12 cellular contexts compared by ENCODE assay signal in the genomic region with DNA sequence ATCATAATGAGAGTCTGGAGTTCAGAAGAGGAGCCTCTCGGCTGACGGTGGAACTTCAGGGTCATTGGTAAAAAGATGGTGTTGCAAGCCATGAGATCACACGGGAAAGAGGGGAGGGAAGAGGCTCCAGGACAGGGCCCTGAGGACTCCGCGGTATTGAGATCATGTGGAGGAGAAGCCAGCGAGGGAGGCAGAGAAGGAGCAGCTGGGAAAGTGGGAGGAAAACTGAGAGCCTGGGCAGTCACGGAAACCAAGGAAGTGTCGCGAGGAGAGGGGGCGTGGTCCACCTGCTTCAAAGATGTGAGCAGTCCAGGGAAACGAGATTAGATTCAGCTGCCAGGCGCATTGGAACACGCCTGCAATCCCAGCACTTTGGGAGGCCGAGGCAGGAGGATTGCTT. TPM values are rescaled to one million over a fixed set of nuclear protein-coding genes. Genes with fewer than 3 reads are reported as not detected.
DNase-seq lines count a peak whose midpoint lies in the region; ATAC-seq, FAIRE-seq and TF ChIP-seq lines count a peak whose summit lies in the region.
"Had no signal": no experiment of that assay in that cellular context is flagged by ENCODE, and none has a peak within 500 bp of the region (broad histone marks: within the 10 kb centered on the region; RNA-seq: fewer than 3 reads in every experiment).

No MANE protein-coding gene starts in this region.

- H2AFZ ChIP-seq in K562 (ENCODE audit: low read depth, low read length), result no peak overlapping the region; the same call in 1 of the 2 replicates
- no peak overlapping the region for H2AFZ ChIP-seq in neural progenitor cell (replicated peaks)

- no peak for TF ChIP-seq RAD21 in K562 (CRISPR knock-in tag; conservative IDR thresholded peaks at IDR 0.05 in 1 of 2, IDR thresholded peaks at IDR 0.05 in 1 of 2)

- peaks cover 26% of the 10 kb centered on the region for H3K27me3 Mint-ChIP-seq in neural progenitor cell (ENCODE audit: insufficient read depth, low read depth)
- H3K27me3 Mint-ChIP-seq in CD8-positive, alpha-beta T cell (ENCODE audit: low read depth), result peaks cover 3% of the 10 kb centered on the region

- H3K4me1 Mint-ChIP-seq in neural progenitor cell, result peaks cover 22% of the 10 kb centered on the region
- H3K4me1 Mint-ChIP-seq in CD8-positive, alpha-beta T cell (ENCODE audit: low read depth), result peaks cover 27% of the 10 kb centered on the region

- peak; percentile 77 for ATAC-seq in K562
- ATAC-seq in CD8-positive, alpha-beta T cell, result no peak
- ATAC-seq in HG03045 (IDR thresholded peaks at IDR 0.05; ENCODE audit: unreplicated experiment), result no peak

- H3K36me3 ChIP-seq in K562 (ENCODE audit: control insufficient read depth, insufficient read depth, low read length) (no peaks in the 10 kb centered on the region), neural progenitor cell (no peaks in the 10 kb centered on the region), suprapubic skin (no peaks in the 10 kb centered on the region)
- no peaks in the 10 kb centered on the region for H3K36me3 ChIP-seq in CD8-positive, alpha-beta T cell (ENCODE audit: insufficient read depth, low read length)

- WGBS in K562 (ENCODE audit: insufficient coverage, low coverage, missing lambda C conversion rate), result 1% methylated on average over 12 of the region's 14 CpGs
- WGBS in suprapubic skin, result 40% methylated on average over 14 of the region's 14 CpGs

- no TSS peak for BruUV-seq in K562 (replicated peaks; lab: Mats Ljungman, UMichigan)

- no peaks in the 10 kb centered on the region for H3K79me2 ChIP-seq in K562 (ENCODE audit: control insufficient read depth, insufficient read depth, low read length)
- no peaks in the 10 kb centered on the region for H3K79me2 ChIP-seq in neural progenitor cell (ENCODE audit: low read depth)

- H3K27me3 ChIP-seq in K562 (ENCODE audit: control insufficient read depth in 2 of 2, insufficient read depth in 2 of 2, low read length in 2 of 2) (peaks cover 18 to 56% of the 10 kb centered on the region in 2 experiments), neural progenitor cell (no peaks in the 10 kb centered on the region), suprapubic skin (peaks cover 22% of the 10 kb centered on the region)
- H3K27me3 ChIP-seq in CD8-positive, alpha-beta T cell (ENCODE audit: insufficient read depth, low read length), result no peaks in the 10 kb centered on the region

- no peaks in the 10 kb centered on the region for H3K9me1 ChIP-seq in K562 (ENCODE audit: control insufficient read depth, insufficient read depth, low read length)

- TF ChIP-seq POLR2A in K562 (conservative IDR thresholded peaks at IDR 0.05), result no peak
- TF ChIP-seq POLR2A in suprapubic skin (IDR thresholded peaks at IDR 0.05), result no peak

- DNase-seq in DMS53 treated with DMSO at 0.1 percent for 48 hours (lab: John Stamatoyannopoulos, UW; ENCODE audit: unreplicated experiment), result peak; percentile 49
- DNase-seq in HuH-7 (ENCODE audit: low spot score), result peak; percentile 57
- peak; percentile 23 to 62 (median 43) for DNase-seq in K562 (ENCODE audit: extremely low read depth in 1 of 4, low spot score in 3 of 4)
- no peak for DNase-seq in neural progenitor cell (ENCODE audit: low spot score)
- DNase-seq in suprapubic skin (ENCODE audit: low spot score in 2 of 2), result no peak
- no peak for DNase-seq in CD8-positive, alpha-beta T cell
- no peak for DNase-seq in head of caudate nucleus
- DNase-seq: activated effector memory CD4-positive, alpha-beta T cell treated with Interleukin-2 at 50 U/mL for 16 hours; DND-41; effector CD8-positive, alpha-beta T cell had no signal

- peak; percentile 40 for FAIRE-seq in K562 (lab: Jason Lieb, UNC)

- no peak overlapping the region for H3K4me3 ChIP-seq in K562
- H3K4me3 ChIP-seq in neural progenitor cell, result no peak overlapping the region
- no peak overlapping the region for H3K4me3 ChIP-seq in suprapubic skin
- H3K4me3 ChIP-seq in CD8-positive, alpha-beta T cell (ENCODE audit: low read depth, low read length), result no peak overlapping the region

- CTCF ChIA-PET in K562 (lab: Yijun Ruan, JAX; ENCODE audit: low intra/inter-chr PET ratio), result no interaction called here
- CTCF ChIA-PET in CD8-positive, alpha-beta T cell (lab: Charles Lee), result interaction anchor here (1.3 kb wide), 1 partner anchor 12 kb away, joined by 4 read pairs; no protein-coding TSS in a partner anchor

- H3K4me1 ChIP-seq in K562 (replicated peaks in 1 of 2; ENCODE audit: control insufficient read depth in 2 of 2, insufficient read depth in 2 of 2, low read length in 2 of 2) (no peaks in the 10 kb centered on the region), neural progenitor cell (peaks cover 5% of the 10 kb centered on the region), suprapubic skin (no peaks in the 10 kb centered on the region)
- peaks cover 19% of the 10 kb centered on the region for H3K4me1 ChIP-seq in CD8-positive, alpha-beta T cell (ENCODE audit: insufficient read depth, low read length)

- H3K9me3 ChIP-seq in K562 (replicated peaks; ENCODE audit: control insufficient read depth, insufficient read depth, low read depth, low read length), result no peaks in the 10 kb centered on the region
- no peaks in the 10 kb centered on the region for H3K9me3 ChIP-seq in neural progenitor cell (ENCODE audit: low read depth)
- H3K9me3 ChIP-seq in suprapubic skin, result no peaks in the 10 kb centered on the region
- no peaks in the 10 kb centered on the region for H3K9me3 ChIP-seq in CD8-positive, alpha-beta T cell (ENCODE audit: low read length)

- no peak for TF ChIP-seq EP300 in K562 (IDR thresholded peaks at IDR 0.05; ENCODE audit: low read length)
- no peak for TF ChIP-seq EP300 in suprapubic skin (IDR thresholded peaks at IDR 0.05)

- H3K9ac ChIP-seq in K562 (ENCODE audit: insufficient read depth in 1 of 2, low read depth in 2 of 2, low read length in 2 of 2) (peak overlapping the region in 1 of 2 experiments; percentile 33; a peak in 1 of 4 replicates), neural progenitor cell (no peak overlapping the region)

- intact Hi-C loops in K562 (cut with micrococcal nuclease) (no loop called here), head of caudate nucleus (cut with DNase I) (no loop called here)
- intact Hi-C loops in CD8-positive, alpha-beta T cell (cut with DNase I, micrococcal nuclease), result no loop called here

- H3K27ac ChIP-seq in K562 (ENCODE audit: extremely low read depth, low read depth, low read length) (no peak overlapping the region), neural progenitor cell (no peak overlapping the region), suprapubic skin (no peak overlapping the region)
- H3K27ac ChIP-seq in CD8-positive, alpha-beta T cell (ENCODE audit: low read depth, low read length), result no peak overlapping the region
- H3K27ac ChIP-seq: VCaP had no signal

- POLR2A ChIA-PET in K562 (lab: Yijun Ruan, JAX), result no interaction called here
- POLR2A ChIA-PET in CD8-positive, alpha-beta T cell (lab: Charles Lee), result no interaction called here

- H3K4me2 ChIP-seq in K562 (ENCODE audit: insufficient read depth, low read length) (peak overlapping the region; percentile 43; the same call in 1 of the 2 replicates), neural progenitor cell (no peak overlapping the region)

- 0 out of 2 replicates have a peak, but pooled peaks cover 4% of the 10 kb centered on the region for H4K20me1 ChIP-seq in K562 (replicated peaks; ENCODE audit: control insufficient read depth, insufficient read depth, low read length)
- no peaks in the 10 kb centered on the region for H4K20me1 ChIP-seq in neural progenitor cell (ENCODE audit: low read depth)

- TF ChIP-seq CTCF in K562 (IDR thresholded peaks at IDR 0.05 in 2 of 3, conservative IDR thresholded peaks at IDR 0.05 in 1 of 3; ENCODE audit: insufficient read depth in 2 of 3, low read depth in 1 of 3, low read length in 3 of 3) (no peak), neural progenitor cell (IDR thresholded peaks at IDR 0.05) (no peak), suprapubic skin (IDR thresholded peaks at IDR 0.05) (no peak)
- TF ChIP-seq CTCF in CD8-positive, alpha-beta T cell (IDR thresholded peaks at IDR 0.05), result no peak

- no peak overlapping the region for H3K27ac Mint-ChIP-seq in neural progenitor cell
- H3K27ac Mint-ChIP-seq in CD8-positive, alpha-beta T cell, result no peak overlapping the region

- H3K36me3 Mint-ChIP-seq in neural progenitor cell, result no peaks in the 10 kb centered on the region
- H3K36me3 Mint-ChIP-seq in CD8-positive, alpha-beta T cell, result no peaks in the 10 kb centered on the region

- no peaks in the 10 kb centered on the region for H3F3A ChIP-seq in neural progenitor cell (ENCODE audit: low read depth)

- peak overlapping the region; percentile 22 for H3K4me3 Mint-ChIP-seq in neural progenitor cell
- H3K4me3 Mint-ChIP-seq in CD8-positive, alpha-beta T cell, result no peak overlapping the region

- H3K9me3 Mint-ChIP-seq in neural progenitor cell, result no peaks in the 10 kb centered on the region
- H3K9me3 Mint-ChIP-seq in CD8-positive, alpha-beta T cell, result no peaks in the 10 kb centered on the region

- in situ Hi-C loops in K562 (cut with MboI), result no loop called here

RNA-seq across cellular contexts. Expression of a gene that starts 27.7 kb away (rescaled TPM):
- total RNA-seq in K562 (2011; cell fraction: chromatin; rRNA removed; ENCODE audit: low replicate concordance), result not detected in 2 replicates
- total RNA-seq in K562 (2011; cell fraction: nucleolus; rRNA removed), result not detected in 2 replicates
- not detected in 2 replicates for total RNA-seq in K562 (2011; cell fraction: nucleoplasm; rRNA removed)
- 0.04 TPM in 1 of 2 replicates, not detected in the other for total RNA-seq in K562 (2014; rRNA removed)
- not detected in 2 replicates for total RNA-seq in K562 (2014; rRNA removed; fragmentation: Illumina TruSeq; extraction: Trizol)
- total RNA-seq in K562 (2015; rRNA removed; fragmentation: Illumina TruSeq; extraction: Trizol), result not detected in 2 replicates
- 0.07 TPM in 1 of 2 replicates, not detected in the other for total RNA-seq in K562 (2021)
- not detected in 2 replicates for polyA plus RNA-seq in K562 (2011; rRNA removed)
- polyA plus RNA-seq in K562 (2011; cell fraction: cytosol; rRNA removed), result 0.01 TPM in 1 of 2 replicates, not detected in the other
- polyA plus RNA-seq in K562 (2011; cell fraction: nucleus; rRNA removed), result 0.03 TPM in 1 of 2 replicates, not detected in the other
- 0.04 TPM in 2 replicates for polyA plus RNA-seq in K562 (2012)
- 0.03 TPM in 1 of 2 replicates, not detected in the other for polyA plus RNA-seq in K562 (2014; fragmentation: Illumina TruSeq; extraction: Trizol)
- not detected for polyA plus RNA-seq in K562 (2014; fragmentation: Nextera tagmentation; extraction: Ambion mirVana)
- polyA plus RNA-seq in K562 (2014; rRNA removed), result 0.01 and 0.03 TPM in 2 replicates
- polyA minus RNA-seq in K562 (2011; rRNA and poly(A)+ RNA removed), result not detected in 2 replicates
- not detected in 2 replicates for polyA minus RNA-seq in K562 (2011; cell fraction: cytosol; rRNA and poly(A)+ RNA removed)
- not detected in 2 replicates for polyA minus RNA-seq in K562 (2011; cell fraction: nucleus; rRNA and poly(A)+ RNA removed)
- 4.6 and 16.4 TPM in 2 replicates for total RNA-seq in neural progenitor cell (ENCODE audit: low replicate concordance)
- 1 to 10 TPM in 3 of 4 donors, under 1 TPM in 1; 0.49 to 2.7 (median 2.2) TPM for total RNA-seq in suprapubic skin
- 10 to 100 TPM; 16.5 to 17.1 TPM for total RNA-seq in CD8-positive, alpha-beta T cell

RNA-seq across cellular contexts. Expression of a gene that starts 52.9 kb away (rescaled TPM):
- 514 and 616 TPM in 2 replicates for total RNA-seq in K562 (2011; cell fraction: chromatin; rRNA removed; ENCODE audit: low replicate concordance)
- total RNA-seq in K562 (2011; cell fraction: nucleolus; rRNA removed), result 268 and 281 TPM in 2 replicates
- 282 and 295 TPM in 2 replicates for total RNA-seq in K562 (2011; cell fraction: nucleoplasm; rRNA removed)
- total RNA-seq in K562 (2014; rRNA removed) (121 and 136 TPM in 2 replicates), K562 (2014; rRNA removed; fragmentation: Illumina TruSeq; extraction: Trizol) (90.7 and 104 TPM in 2 replicates), K562 (2015; rRNA removed; fragmentation: Illumina TruSeq; extraction: Trizol) (101 and 104 TPM in 2 replicates), K562 (2021) (196 and 204 TPM in 2 replicates), neural progenitor cell (ENCODE audit: low replicate concordance) (71.6 and 75.5 TPM in 2 replicates), suprapubic skin (100 to 1,000 TPM in 1 of 4 donors, 10 to 100 TPM in 3; 78.6 to 161 (median 88.1) TPM)
- polyA plus RNA-seq in K562 (2011; rRNA removed) (160 and 184 TPM in 2 replicates), K562 (2014; fragmentation: Illumina TruSeq; extraction: Trizol) (154 and 180 TPM in 2 replicates), K562 (2014; fragmentation: Nextera tagmentation; extraction: Ambion mirVana) (10 to 100 TPM; 11.2 to 31.0 TPM), K562 (2014; rRNA removed) (119 and 141 TPM in 2 replicates)
- 233 and 372 TPM in 2 replicates for polyA plus RNA-seq in K562 (2011; cell fraction: cytosol; rRNA removed)
- 242 and 339 TPM in 2 replicates for polyA plus RNA-seq in K562 (2011; cell fraction: nucleus; rRNA removed)
- 107 and 149 TPM in 2 replicates for polyA plus RNA-seq in K562 (2012)
- polyA minus RNA-seq in K562 (2011; rRNA and poly(A)+ RNA removed), result 205 and 308 TPM in 2 replicates
- 160 and 194 TPM in 2 replicates for polyA minus RNA-seq in K562 (2011; cell fraction: cytosol; rRNA and poly(A)+ RNA removed)
- 200 and 231 TPM in 2 replicates for polyA minus RNA-seq in K562 (2011; cell fraction: nucleus; rRNA and poly(A)+ RNA removed)
- 100 to 1,000 TPM; 355 to 369 TPM for total RNA-seq in CD8-positive, alpha-beta T cell

Comparison
In these comparisons a context has a peak if more than half of its experiments do, and no peak if none do; other contexts are left out.
1. DNase-seq: peak in DMS53 treated with DMSO at 0.1 percent for 48 hours (single experiment), HuH-7 (single experiment) and K562 (4 of 4); none in neural progenitor cell (single experiment), suprapubic skin (0 of 2), CD8-positive, alpha-beta T cell (0 of 7) and head of caudate nucleus (0 of 42).